ENCODE assay signal across 1 cellular context in genomic region chr1:56970280-56970679, GRCh38.
TF ChIP-seq lines count a peak whose summit lies in the region.

No MANE protein-coding gene starts in this region.

TF ChIP-seq in HepG2, 621 proteins besides CTCF, POLR2A, EP300 and RAD21:
- TF ChIP-seq REL (CRISPR knock-in tag; conservative IDR thresholded peaks at IDR 0.05) (no peak), ZMYM3 (CRISPR knock-in tag; IDR thresholded peaks at IDR 0.05) (peak; percentile 33; the same call in 1 of the 2 replicates), NR2C2 (CRISPR knock-in tag; IDR thresholded peaks at IDR 0.05; ENCODE audit: borderline replicate concordance) (no peak), ZNF652 (CRISPR knock-in tag; IDR thresholded peaks at IDR 0.05; ENCODE audit: borderline replicate concordance, low read depth) (peak; percentile 73), NR2F2 (IDR thresholded peaks at IDR 0.05; ENCODE audit: borderline replicate concordance, low read depth) (peak; percentile 67; the same call in 1 of the 2 replicates), NR2F6 (IDR thresholded peaks at IDR 0.05) (peak; percentile 52; the same call in 1 of the 2 replicates), NR2F6 (CRISPR knock-in tag; IDR thresholded peaks at IDR 0.05) (no peak), MED1 (CRISPR knock-in tag; IDR thresholded peaks at IDR 0.05) (no peak), HNF4A (CRISPR knock-in tag; IDR thresholded peaks at IDR 0.05) (peak; percentile 51), ZNF7 (CRISPR knock-in tag; IDR thresholded peaks at IDR 0.05) (no peak)
- TF ChIP-seq, protein P1, sequence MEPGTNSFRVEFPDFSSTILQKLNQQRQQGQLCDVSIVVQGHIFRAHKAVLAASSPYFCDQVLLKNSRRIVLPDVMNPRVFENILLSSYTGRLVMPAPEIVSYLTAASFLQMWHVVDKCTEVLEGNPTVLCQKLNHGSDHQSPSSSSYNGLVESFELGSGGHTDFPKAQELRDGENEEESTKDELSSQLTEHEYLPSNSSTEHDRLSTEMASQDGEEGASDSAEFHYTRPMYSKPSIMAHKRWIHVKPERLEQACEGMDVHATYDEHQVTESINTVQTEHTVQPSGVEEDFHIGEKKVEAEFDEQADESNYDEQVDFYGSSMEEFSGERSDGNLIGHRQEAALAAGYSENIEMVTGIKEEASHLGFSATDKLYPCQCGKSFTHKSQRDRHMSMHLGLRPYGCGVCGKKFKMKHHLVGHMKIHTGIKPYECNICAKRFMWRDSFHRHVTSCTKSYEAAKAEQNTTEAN (CRISPR knock-in tag; conservative IDR thresholded peaks at IDR 0.05), result no peak
